Comparison of ENCODE assay signal across 2 cellular contexts in genomic region chr5:181223729-181224389, GRCh38.
TF ChIP-seq lines count a peak whose summit lies in the region.

No MANE protein-coding gene starts in this region.

TF ChIP-seq in IMR-90, 13 proteins besides CTCF, POLR2A, EP300 and RAD21:
- TF ChIP-seq CHD1 (IDR thresholded peaks at IDR 0.05; ENCODE audit: low read depth, low read length) = peak; percentile 78; the same call in 1 of the 2 replicates
- TF ChIP-seq NFE2L2 (IDR thresholded peaks at IDR 0.05; ENCODE audit: low read depth, low read length) = no peak
- TF ChIP-seq MXI1 (IDR thresholded peaks at IDR 0.05; ENCODE audit: borderline replicate concordance, low read depth, low read length) = peak; percentile 46; the same call in 1 of the 2 replicates
- peak; percentile 12; the same call in 1 of the 2 replicates for TF ChIP-seq CEBPB (IDR thresholded peaks at IDR 0.05; ENCODE audit: low read depth, low read length)

TF ChIP-seq in HepG2, 621 proteins besides CTCF, POLR2A, EP300 and RAD21 (continues in another document):
- no peak for TF ChIP-seq XRCC5 (optimal IDR thresholded peaks at IDR 0.05; ENCODE audit: low read length)
- no peak for TF ChIP-seq HNRNPH1 (optimal IDR thresholded peaks at IDR 0.05; ENCODE audit: low read depth, low read length)
- no peak for TF ChIP-seq SIN3B (IDR thresholded peaks at IDR 0.05; ENCODE audit: low read length)
- 0 out of 2 replicates have a peak, but pooled peaks have one; percentile 12 for TF ChIP-seq POGK (CRISPR knock-in tag; conservative IDR thresholded peaks at IDR 0.05)
- no peak for TF ChIP-seq ATF7 (IDR thresholded peaks at IDR 0.05)
- no peak for TF ChIP-seq ATF7 (CRISPR knock-in tag; IDR thresholded peaks at IDR 0.05)
- TF ChIP-seq MYC (CRISPR knock-in tag; IDR thresholded peaks at IDR 0.05; ENCODE audit: borderline replicate concordance) = no peak
- no peak for TF ChIP-seq ZFP1 (CRISPR knock-in tag; IDR thresholded peaks at IDR 0.05)
- no peak for TF ChIP-seq RAD51 (IDR thresholded peaks at IDR 0.05; ENCODE audit: borderline replicate concordance)
- TF ChIP-seq ZNF775 (CRISPR knock-in tag; IDR thresholded peaks at IDR 0.05; ENCODE audit: borderline replicate concordance) = no peak
- no peak for TF ChIP-seq ZNF691 (CRISPR knock-in tag; IDR thresholded peaks at IDR 0.05; ENCODE audit: borderline replicate concordance, low read depth)
- TF ChIP-seq GPN1 (CRISPR knock-in tag; IDR thresholded peaks at IDR 0.05; ENCODE audit: borderline replicate concordance) = no peak
- no peak for TF ChIP-seq ZSCAN22 (CRISPR knock-in tag; IDR thresholded peaks at IDR 0.05)
- no peak for TF ChIP-seq NR2F1 (CRISPR knock-in tag; IDR thresholded peaks at IDR 0.05)
- no peak for TF ChIP-seq ATF3 (CRISPR knock-in tag; IDR thresholded peaks at IDR 0.05)
- TF ChIP-seq ZNF687 (CRISPR knock-in tag; IDR thresholded peaks at IDR 0.05) = peak; percentile 37; the same call in 1 of the 2 replicates
- peak; percentile 66; the same call in 1 of the 2 replicates for TF ChIP-seq RFX1 (IDR thresholded peaks at IDR 0.05)
- TF ChIP-seq ZNF609 (CRISPR knock-in tag; IDR thresholded peaks at IDR 0.05; ENCODE audit: borderline replicate concordance) = no peak
- no peak for TF ChIP-seq SUZ12 (IDR thresholded peaks at IDR 0.05; ENCODE audit: low read depth, low read length)
- TF ChIP-seq ZNF577 (CRISPR knock-in tag; IDR thresholded peaks at IDR 0.05; ENCODE audit: borderline replicate concordance, low read depth) = no peak
- no peak for TF ChIP-seq ZNF333 (CRISPR knock-in tag; IDR thresholded peaks at IDR 0.05; ENCODE audit: borderline replicate concordance)
- no peak; the same call in 1 of the 2 replicates for TF ChIP-seq ZSCAN21 (CRISPR knock-in tag; IDR thresholded peaks at IDR 0.05; ENCODE audit: borderline replicate concordance)
- no peak for TF ChIP-seq GMEB2 (CRISPR knock-in tag; IDR thresholded peaks at IDR 0.05; ENCODE audit: low read depth)
- no peak for TF ChIP-seq HOXD1 (CRISPR knock-in tag; IDR thresholded peaks at IDR 0.05)
- no peak for TF ChIP-seq SCMH1 (CRISPR knock-in tag; IDR thresholded peaks at IDR 0.05; ENCODE audit: borderline replicate concordance)
- TF ChIP-seq ZNF616 (CRISPR knock-in tag; IDR thresholded peaks at IDR 0.05; ENCODE audit: low read depth) = peak; percentile 21; the same call in 1 of the 2 replicates
- no peak for TF ChIP-seq NFATC3 (CRISPR knock-in tag; IDR thresholded peaks at IDR 0.05)
- TF ChIP-seq ATF2 (CRISPR knock-in tag; IDR thresholded peaks at IDR 0.05) = no peak
- peak; percentile 50 for TF ChIP-seq HDAC1 (CRISPR knock-in tag; IDR thresholded peaks at IDR 0.05)
- TF ChIP-seq ZNF598 (CRISPR knock-in tag; IDR thresholded peaks at IDR 0.05; ENCODE audit: borderline replicate concordance) = no peak
- no peak for TF ChIP-seq NR1H2 (CRISPR knock-in tag; IDR thresholded peaks at IDR 0.05; ENCODE audit: borderline replicate concordance, low read depth)
- TF ChIP-seq STAG1 (CRISPR knock-in tag; IDR thresholded peaks at IDR 0.05) = no peak
- TF ChIP-seq ELF3 (CRISPR knock-in tag; IDR thresholded peaks at IDR 0.05) = no peak
- no peak for TF ChIP-seq ZNF296 (CRISPR knock-in tag; conservative IDR thresholded peaks at IDR 0.05)
- no peak for TF ChIP-seq ZSCAN12 (CRISPR knock-in tag; IDR thresholded peaks at IDR 0.05)
- no peak for TF ChIP-seq ZNF761 (CRISPR knock-in tag; conservative IDR thresholded peaks at IDR 0.05)
- no peak; the same call in 1 of the 2 replicates for TF ChIP-seq HOXA3 (CRISPR knock-in tag; IDR thresholded peaks at IDR 0.05)
- no peak for TF ChIP-seq NR0B2 (CRISPR knock-in tag; IDR thresholded peaks at IDR 0.05)
- no peak; the same call in 1 of the 2 replicates for TF ChIP-seq POLR2G (IDR thresholded peaks at IDR 0.05; ENCODE audit: low read depth, low read length)
- TF ChIP-seq CHD4 (IDR thresholded peaks at IDR 0.05; ENCODE audit: borderline replicate concordance, low read length) = no peak
- no peak for TF ChIP-seq WIZ (CRISPR knock-in tag; IDR thresholded peaks at IDR 0.05)
- 0 out of 2 replicates have a peak, but pooled peaks have one; percentile 49 for TF ChIP-seq ZNF839 (CRISPR knock-in tag; IDR thresholded peaks at IDR 0.05; ENCODE audit: borderline replicate concordance)
- no peak for TF ChIP-seq FIP1L1 (IDR thresholded peaks at IDR 0.05; ENCODE audit: borderline replicate concordance, insufficient read depth, low read depth, low read length)
- TF ChIP-seq EEA1 (CRISPR knock-in tag; IDR thresholded peaks at IDR 0.05; ENCODE audit: borderline replicate concordance) = peak; percentile 50; the same call in 1 of the 2 replicates
- no peak for TF ChIP-seq HOMEZ (CRISPR knock-in tag; IDR thresholded peaks at IDR 0.05; ENCODE audit: low read depth)
- TF ChIP-seq AGO1 (IDR thresholded peaks at IDR 0.05; ENCODE audit: low read depth, low read length, poor library complexity, severe bottlenecking) = no peak
